23 cellular contexts compared by ENCODE assay signal in genomic region chr1:227901239-227901905, GRCh38. TPM values are rescaled to one million over a fixed set of nuclear protein-coding genes. Genes with fewer than 3 reads are reported as not detected.
DNase-seq lines count a peak whose midpoint lies in the region; ATAC-seq and TF ChIP-seq lines count a peak whose summit lies in the region.
"Had no signal": no experiment of that assay in that cellular context is flagged by ENCODE, and none has a peak within 500 bp of the region (broad histone marks: within the 10 kb centered on the region; RNA-seq: fewer than 3 reads in every experiment).

No MANE protein-coding gene starts in this region.

- no peaks in the 10 kb centered on the region for H3K36me3 Mint-ChIP-seq in activated naive CD8-positive, alpha-beta T cell treated with anti-CD3 and anti-CD28 coated beads, Interleukin-2, amount 10 ng/mL, durations not matched to agents 7 days and 5 days
- H3K36me3 Mint-ChIP-seq in activated naive CD8-positive, alpha-beta T cell treated with anti-CD3 and anti-CD28 coated beads, Interleukin-2, amount 50 U/mL, for 24 hours (ENCODE audit: low read depth), result no peaks in the 10 kb centered on the region
- H3K36me3 Mint-ChIP-seq in neural progenitor cell, result no peaks in the 10 kb centered on the region

- no peaks in the 10 kb centered on the region for H3K9me3 Mint-ChIP-seq in activated naive CD8-positive, alpha-beta T cell treated with anti-CD3 and anti-CD28 coated beads, Interleukin-2, amount 10 ng/mL, durations not matched to agents 7 days and 5 days
- H3K9me3 Mint-ChIP-seq in activated naive CD8-positive, alpha-beta T cell treated with anti-CD3 and anti-CD28 coated beads, Interleukin-2, amount 50 U/mL, for 24 hours, result no peaks in the 10 kb centered on the region
- no peaks in the 10 kb centered on the region for H3K9me3 Mint-ChIP-seq in neural progenitor cell
- H3K9me3 Mint-ChIP-seq: activated T-cell treated with anti-CD3 and anti-CD28 coated beads, Interleukin-2, amount 50 U/mL, for 72 hours; T-helper 1 cell treated with Interleukin-12 subunit alpha and Interleukin-12 subunit beta and Interleukin-4 antibody, amounts not matched to agents 30 μg/mL and 1 μg/mL, for 36 hours had no signal

- H2AFZ ChIP-seq in neural progenitor cell (replicated peaks), result no peak overlapping the region
- H2AFZ ChIP-seq: GM23248 had no signal

- H3K4me2 ChIP-seq in neural progenitor cell, result no peak overlapping the region
- H3K4me2 ChIP-seq: BLaER1 had no signal

- H3K4me3 ChIP-seq in heart left ventricle (no peak overlapping the region), neural progenitor cell (no peak overlapping the region), aorta (ENCODE audit: low read length in 2 of 2) (no peak overlapping the region)
- H3K4me3 ChIP-seq: BLaER1, body of pancreas, GM23248, SJSA1, skin epidermis had no signal

- TF ChIP-seq CTCF in heart left ventricle (IDR thresholded peaks at IDR 0.05) (no peak), neural progenitor cell (IDR thresholded peaks at IDR 0.05) (no peak)

- peaks cover 4% of the 10 kb centered on the region for H3K4me1 Mint-ChIP-seq in activated naive CD8-positive, alpha-beta T cell treated with anti-CD3 and anti-CD28 coated beads, Interleukin-2, amount 10 ng/mL, durations not matched to agents 7 days and 5 days
- H3K4me1 Mint-ChIP-seq in activated naive CD8-positive, alpha-beta T cell treated with anti-CD3 and anti-CD28 coated beads, Interleukin-2, amount 50 U/mL, for 24 hours, result peaks cover 6% of the 10 kb centered on the region
- H3K4me1 Mint-ChIP-seq in neural progenitor cell, result peaks cover 3% of the 10 kb centered on the region

- ATAC-seq in activated naive CD8-positive, alpha-beta T cell treated with anti-CD3 and anti-CD28 coated beads, Interleukin-2, amount 10 ng/mL, durations not matched to agents 7 days and 5 days (ENCODE audit: low read depth), result no peak
- no peak for ATAC-seq in activated naive CD8-positive, alpha-beta T cell treated with anti-CD3 and anti-CD28 coated beads, Interleukin-2, amount 50 U/mL, for 24 hours
- ATAC-seq in heart left ventricle, result no peak
- no peak for ATAC-seq in aorta (ENCODE audit: low FRiP score)
- ATAC-seq in SK-N-SH treated with all-trans-retinoic acid at 6 μM for 48 hours, result no peak
- ATAC-seq: body of pancreas had no signal

- 94 to 98% (median 96%) methylated on average over 8 to 13 of the region's 13 CpGs for WGBS in heart left ventricle, 4 donors
- WGBS in aorta, 2 donors, result 93 to 95% methylated on average over 13 of the region's 13 CpGs

- H3K4me3 Mint-ChIP-seq in activated naive CD8-positive, alpha-beta T cell treated with anti-CD3 and anti-CD28 coated beads, Interleukin-2, amount 10 ng/mL, durations not matched to agents 7 days and 5 days, result no peak overlapping the region
- H3K4me3 Mint-ChIP-seq in activated naive CD8-positive, alpha-beta T cell treated with anti-CD3 and anti-CD28 coated beads, Interleukin-2, amount 50 U/mL, for 24 hours, result no peak overlapping the region
- H3K4me3 Mint-ChIP-seq in neural progenitor cell, result no peak overlapping the region
- H3K4me3 Mint-ChIP-seq: activated CD4-positive, alpha-beta T cell treated with anti-CD3 and anti-CD28 coated beads for 36 hours; activated T-cell treated with anti-CD3 and anti-CD28 coated beads, Interleukin-2, amount 50 U/mL, for 72 hours; T-helper 1 cell treated with Interleukin-12 subunit alpha and Interleukin-12 subunit beta and Interleukin-4 antibody, amounts not matched to agents 30 μg/mL and 1 μg/mL, for 36 hours had no signal

- H3K9ac ChIP-seq in neural progenitor cell, result no peak overlapping the region
- H3K9ac ChIP-seq: BLaER1, GM23248 had no signal

- no peaks in the 10 kb centered on the region for H3K36me3 ChIP-seq in heart left ventricle
- no peaks in the 10 kb centered on the region for H3K36me3 ChIP-seq in neural progenitor cell
- H3K36me3 ChIP-seq in aorta (ENCODE audit: control insufficient read depth in 1 of 2, insufficient read depth in 2 of 2, low read length in 1 of 2), result no peaks in the 10 kb centered on the region
- H3K36me3 ChIP-seq: BLaER1, SJSA1 had no signal

- H3K27ac Mint-ChIP-seq in activated naive CD8-positive, alpha-beta T cell treated with anti-CD3 and anti-CD28 coated beads, Interleukin-2, amount 10 ng/mL, durations not matched to agents 7 days and 5 days, result no peak overlapping the region
- H3K27ac Mint-ChIP-seq in activated naive CD8-positive, alpha-beta T cell treated with anti-CD3 and anti-CD28 coated beads, Interleukin-2, amount 50 U/mL, for 24 hours, result no peak overlapping the region
- H3K27ac Mint-ChIP-seq in neural progenitor cell, result peak overlapping the region; percentile 50
- H3K27ac Mint-ChIP-seq: activated CD4-positive, alpha-beta T cell treated with anti-CD3 and anti-CD28 coated beads for 36 hours; activated T-cell treated with anti-CD3 and anti-CD28 coated beads, Interleukin-2, amount 50 U/mL, for 72 hours had no signal

- DNase-seq in activated naive CD8-positive, alpha-beta T cell treated with anti-CD3 and anti-CD28 coated beads, Interleukin-2, amount 10 ng/mL, durations not matched to agents 7 days and 5 days, result peak; percentile 23
- DNase-seq in activated naive CD8-positive, alpha-beta T cell treated with anti-CD3 and anti-CD28 coated beads, Interleukin-2, amount 50 U/mL, for 24 hours, result no peak
- DNase-seq in heart left ventricle (peak in 3 of 5 donors; percentile 18 to 52 (median 21)), neural progenitor cell (ENCODE audit: low spot score) (no peak), aorta (peak; percentile 39 to 59), HCEC 1CT (no peak), KG1 (lab: John Stamatoyannopoulos, UW) (no peak)
- DNase-seq: activated T-cell treated with anti-CD3 and anti-CD28 coated beads, Interleukin-2, amount 50 U/mL, for 72 hours; COR-L47; DMS79 treated with DMSO at 0.1 percent for 48 hours; NCI-H1048; NCI-H187 treated with DMSO at 0.1 percent for 48 hours; NCI-H526; stimulated activated CD4-positive, alpha-beta T cell treated with anti-CD3 and anti-CD28 coated beads, Interleukin-2, amount 100 ng/mL, for 24 hours had no signal

- POLR2A ChIA-PET in activated naive CD8-positive, alpha-beta T cell treated with anti-CD3 and anti-CD28 coated beads, Interleukin-2, amount 10 ng/mL, durations not matched to agents 7 days and 5 days (lab: Charles Lee), result no interaction called here

- H3K27me3 ChIP-seq in heart left ventricle, result no peaks in the 10 kb centered on the region
- no peaks in the 10 kb centered on the region for H3K27me3 ChIP-seq in neural progenitor cell
- no peaks in the 10 kb centered on the region for H3K27me3 ChIP-seq in aorta (ENCODE audit: control insufficient read depth in 1 of 2, insufficient read depth in 2 of 2, low read length in 1 of 2)
- H3K27me3 ChIP-seq: BLaER1, body of pancreas, SJSA1 had no signal

- H3K27ac ChIP-seq in heart left ventricle, result no peak overlapping the region
- H3K27ac ChIP-seq in neural progenitor cell, result no peak overlapping the region
- H3K27ac ChIP-seq in aorta (ENCODE audit: low read depth in 1 of 2, low read length in 2 of 2), result no peak overlapping the region
- H3K27ac ChIP-seq: BLaER1, body of pancreas, epithelial cell of prostate, GM23248, SJSA1, skin epidermis had no signal

- intact Hi-C loops in heart left ventricle (cut with DNase I), result no loop called here
- intact Hi-C loops in aorta (cut with DNase I), result no loop called here

- H3K4me1 ChIP-seq in heart left ventricle (peaks cover 0 to 2% (median 0%) of the 10 kb centered on the region in 12 donors), neural progenitor cell (peaks cover under 1% of the 10 kb centered on the region), aorta (ENCODE audit: control insufficient read depth in 1 of 2, insufficient read depth in 2 of 2, low read length in 2 of 2) (no peaks in the 10 kb centered on the region)

- H3K9me3 ChIP-seq in heart left ventricle, result no peaks in the 10 kb centered on the region
- no peaks in the 10 kb centered on the region for H3K9me3 ChIP-seq in neural progenitor cell (ENCODE audit: low read depth)
- H3K9me3 ChIP-seq in aorta (ENCODE audit: control insufficient read depth, low read length), result no peaks in the 10 kb centered on the region
- H3K9me3 ChIP-seq: BLaER1, body of pancreas, SJSA1 had no signal

- no peaks in the 10 kb centered on the region for H4K20me1 ChIP-seq in neural progenitor cell (ENCODE audit: low read depth)
- H4K20me1 ChIP-seq: BLaER1 had no signal

- no peak for TF ChIP-seq POLR2A in heart left ventricle (IDR thresholded peaks at IDR 0.05)

- H3K27me3 Mint-ChIP-seq in activated naive CD8-positive, alpha-beta T cell treated with anti-CD3 and anti-CD28 coated beads, Interleukin-2, amount 10 ng/mL, durations not matched to agents 7 days and 5 days, result peaks cover 1% of the 10 kb centered on the region
- H3K27me3 Mint-ChIP-seq in activated naive CD8-positive, alpha-beta T cell treated with anti-CD3 and anti-CD28 coated beads, Interleukin-2, amount 50 U/mL, for 24 hours, result no peaks in the 10 kb centered on the region
- peaks cover 12% of the 10 kb centered on the region for H3K27me3 Mint-ChIP-seq in neural progenitor cell (ENCODE audit: insufficient read depth, low read depth)
- H3K27me3 Mint-ChIP-seq: activated CD4-positive, alpha-beta T cell treated with anti-CD3 and anti-CD28 coated beads for 36 hours had no signal

- no peaks in the 10 kb centered on the region for H3K79me2 ChIP-seq in neural progenitor cell (ENCODE audit: low read depth)

- H3F3A ChIP-seq in neural progenitor cell (ENCODE audit: low read depth), result no peaks in the 10 kb centered on the region

TF ChIP-seq in SK-N-SH treated with all-trans-retinoic acid at 6 μM for 48 hours, 23 proteins besides CTCF, POLR2A, EP300 and RAD21 (continues in another document):
- TF ChIP-seq POU6F1 (CRISPR knock-in tag; IDR thresholded peaks at IDR 0.05; ENCODE audit: borderline replicate concordance, low read depth), result no peak
- no peak for TF ChIP-seq ZNF70 (CRISPR knock-in tag; IDR thresholded peaks at IDR 0.05)

RNA-seq across cellular contexts. Expression of gene WNT9A, which starts 46.4 kb away (rescaled TPM):
- under 1 TPM; 0.08 to 0.09 TPM for total RNA-seq in activated naive CD8-positive, alpha-beta T cell treated with anti-CD3 and anti-CD28 coated beads, Interleukin-2, amount 10 ng/mL, durations not matched to agents 7 days and 5 days
- total RNA-seq in heart left ventricle (10 to 100 TPM in 4 of 9 donors, 1 to 10 TPM in 4, under 1 TPM in 1; 0.54 to 29.8 (median 2.5) TPM), neural progenitor cell (ENCODE audit: low replicate concordance) (1.4 and 2.7 TPM in 2 replicates), aorta (1 to 10 TPM in 1 of 2 donors, under 1 TPM in 1; 0.94 to 3.5 TPM)
- polyA plus RNA-seq in heart left ventricle (1 to 10 TPM in 1 of 2 donors, under 1 TPM in 1; 0.54 to 1.3 TPM), aorta (under 1 TPM; 0.13 to 0.38 TPM)

Comparison
In these comparisons a context has a peak if more than half of its experiments do, and no peak if none do; other contexts are left out.
1. DNase-seq: peak in activated naive CD8-positive, alpha-beta T cell treated with anti-CD3 and anti-CD28 coated beads, Interleukin-2, amount 10 ng/mL, durations not matched to agents 7 days and 5 days (single experiment), heart left ventricle (3 of 5) and aorta (2 of 2); none in activated naive CD8-positive, alpha-beta T cell treated with anti-CD3 and anti-CD28 coated beads, Interleukin-2, amount 50 U/mL, for 24 hours (single experiment), neural progenitor cell (single experiment), HCEC 1CT (single experiment) and KG1 (single experiment).